Comparison of ENCODE assay signal across 14 cellular contexts in the genomic region with DNA sequence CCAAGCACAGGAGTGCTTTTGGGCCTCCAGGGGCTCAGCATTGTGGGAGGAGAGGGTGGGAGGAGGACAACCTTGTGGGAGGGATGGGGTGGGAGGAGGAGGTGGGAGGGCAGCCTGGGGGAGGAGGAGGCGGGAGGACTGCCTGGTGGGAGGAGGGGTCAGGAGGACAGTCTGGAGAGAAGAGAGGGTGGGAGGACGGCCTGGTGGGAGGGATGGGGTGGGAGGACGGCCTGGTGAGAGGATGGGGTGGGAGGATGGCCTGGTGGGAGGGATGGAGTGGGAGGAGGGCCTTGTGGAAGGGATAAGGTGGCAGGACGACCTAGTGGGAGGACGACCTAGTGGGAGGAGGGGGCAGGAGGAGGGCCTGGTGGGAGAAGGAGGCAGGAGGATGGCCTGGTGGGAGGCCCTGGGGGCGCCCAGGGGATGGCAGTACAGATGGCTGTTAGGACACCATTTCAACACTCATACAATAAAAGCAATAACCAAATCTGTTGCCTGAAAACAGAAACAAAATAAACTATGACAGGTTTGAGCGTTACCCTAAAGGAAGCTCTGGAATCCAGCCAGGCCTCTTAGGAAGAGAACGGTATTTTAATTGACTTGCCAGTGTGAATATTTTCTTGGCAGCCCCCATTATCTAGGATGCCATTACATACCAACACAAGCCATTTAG.
DNase-seq lines count a peak whose midpoint lies in the region; ATAC-seq and TF ChIP-seq lines count a peak whose summit lies in the region.
"Had no signal": no experiment of that assay in that cellular context is flagged by ENCODE, and none has a peak within 500 bp of the region (broad histone marks: within the 10 kb centered on the region; RNA-seq: fewer than 3 reads in every experiment).

No MANE protein-coding gene starts in this region.

- POLR2A ChIA-PET in activated CD4-positive, alpha-beta T cell treated with anti-CD3 and anti-CD28 coated beads for 36 hours (lab: Charles Lee) = no interaction called here

- H3K4me3 Mint-ChIP-seq in activated CD4-positive, alpha-beta T cell treated with anti-CD3 and anti-CD28 coated beads for 36 hours = no peak overlapping the region

- CTCF ChIA-PET in activated CD4-positive, alpha-beta T cell treated with anti-CD3 and anti-CD28 coated beads for 36 hours (lab: Charles Lee) = interaction anchor here (1.5 kb wide), 2 partner anchors 7 to 27 kb away, joined by 4 read pairs; no protein-coding TSS in a partner anchor

- H3K27ac Mint-ChIP-seq in activated CD4-positive, alpha-beta T cell treated with anti-CD3 and anti-CD28 coated beads for 36 hours = peak overlapping the region; percentile 74

- no peak overlapping the region for H3K9ac ChIP-seq in SK-N-MC (ENCODE audit: insufficient read length)

- no peak for TF ChIP-seq CTCF in fibroblast of pulmonary artery (IDR thresholded peaks at IDR 0.05; ENCODE audit: low read length, missing control alignments)
- no peak for TF ChIP-seq CTCF in retinal pigment epithelial cell (conservative IDR thresholded peaks at IDR 0.05; ENCODE audit: low read depth, low read length)

- H3K27ac ChIP-seq in SK-N-MC = peak overlapping the region; percentile 46
- H3K27ac ChIP-seq: ascending aorta, testis had no signal

- no peak overlapping the region; the same call in 1 of the 2 replicates for H3K4me3 ChIP-seq in SK-N-MC
- no peak overlapping the region for H3K4me3 ChIP-seq in fibroblast of pulmonary artery (replicated peaks; ENCODE audit: low read depth, low read length)
- H3K4me3 ChIP-seq in retinal pigment epithelial cell (ENCODE audit: low read length) = no peak overlapping the region
- H3K4me3 ChIP-seq: ascending aorta, testis had no signal

- no peak for DNase-seq in activated CD4-positive, alpha-beta T cell treated with anti-CD3 and anti-CD28 coated beads for 36 hours
- DNase-seq in activated CD4-positive, alpha-beta T cell treated with anti-CD3 and anti-CD28 coated beads for 48 hours = no peak
- DNase-seq in SK-N-MC (ENCODE audit: low read depth, low spot score) (no peak), fibroblast of pulmonary artery (ENCODE audit: low read depth) (peak; percentile 8), retinal pigment epithelial cell (ENCODE audit: low read depth) (peak; percentile 89), SIG-M5 treated with dmso at 0.1 percent for 504 hours (lab: John Stamatoyannopoulos, UW; ENCODE audit: unreplicated experiment) (no peak)
- DNase-seq: activated CD4-positive, CD25-positive, alpha-beta regulatory T cell; Kasumi-1; midbrain; NCI-H2171; testis had no signal

- H3K36me3 Mint-ChIP-seq in activated CD4-positive, alpha-beta T cell treated with anti-CD3 and anti-CD28 coated beads for 36 hours (ENCODE audit: low read depth) = no peaks in the 10 kb centered on the region

- no peaks in the 10 kb centered on the region for H3K36me3 ChIP-seq in SK-N-MC (ENCODE audit: insufficient read depth, low read length)
- H3K36me3 ChIP-seq: ascending aorta had no signal

- H3K4me1 Mint-ChIP-seq in activated CD4-positive, alpha-beta T cell treated with anti-CD3 and anti-CD28 coated beads for 36 hours = peaks cover 40% of the 10 kb centered on the region

- no peak for ATAC-seq in activated CD4-positive, alpha-beta T cell treated with anti-CD3 and anti-CD28 coated beads for 36 hours
- no peak for ATAC-seq in HG03045 (IDR thresholded peaks at IDR 0.05; ENCODE audit: unreplicated experiment)
- ATAC-seq in GM19455 (IDR thresholded peaks at IDR 0.05; ENCODE audit: unreplicated experiment) = no peak

- H3K27me3 Mint-ChIP-seq in activated CD4-positive, alpha-beta T cell treated with anti-CD3 and anti-CD28 coated beads for 36 hours = no peaks in the 10 kb centered on the region

- no peaks in the 10 kb centered on the region for H3K9me3 ChIP-seq in SK-N-MC (ENCODE audit: low read depth, low read length)
- H3K9me3 ChIP-seq: ascending aorta, testis had no signal

- H3K9me3 Mint-ChIP-seq in activated CD4-positive, alpha-beta T cell treated with anti-CD3 and anti-CD28 coated beads for 36 hours (ENCODE audit: low read depth) = no peaks in the 10 kb centered on the region

- intact Hi-C loops in activated CD4-positive, alpha-beta T cell treated with anti-CD3 and anti-CD28 coated beads for 36 hours (cut with DNase I, micrococcal nuclease) = loop anchor here in 1 of 2 experiments (1.0 to 5.0 kb wide), 2 partner anchors 43 to 105 kb away; no protein-coding TSS in a partner anchor

Comparison
In these comparisons a context has a peak if more than half of its experiments do, and no peak if none do; other contexts are left out.
1. DNase-seq: peak in fibroblast of pulmonary artery (single experiment) and retinal pigment epithelial cell (single experiment); none in activated CD4-positive, alpha-beta T cell treated with anti-CD3 and anti-CD28 coated beads for 36 hours (single experiment), activated CD4-positive, alpha-beta T cell treated with anti-CD3 and anti-CD28 coated beads for 48 hours (single experiment), SK-N-MC (single experiment) and SIG-M5 treated with dmso at 0.1 percent for 504 hours (single experiment).